20 cellular contexts compared by ENCODE assay signal in the genomic region with DNA sequence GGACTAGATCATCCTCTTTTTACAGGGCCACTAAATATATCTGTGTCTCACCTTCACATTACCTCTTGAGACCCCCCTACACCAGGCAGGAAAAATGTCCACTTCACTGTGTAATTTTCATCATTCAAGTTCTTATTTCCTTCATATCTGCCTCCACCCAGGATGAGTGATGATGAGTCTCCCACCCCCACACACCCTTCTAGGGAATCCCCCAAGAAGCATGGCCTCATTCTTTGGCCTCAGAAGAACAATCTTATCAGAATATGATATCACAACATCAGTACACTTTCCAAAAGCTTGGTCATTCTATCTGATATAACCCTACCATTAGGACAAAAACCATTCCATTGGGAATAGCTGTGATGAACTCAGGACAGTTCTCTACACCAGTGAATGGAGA.
DNase-seq lines count a peak whose midpoint lies in the region; ATAC-seq, FAIRE-seq and TF ChIP-seq lines count a peak whose summit lies in the region.
"Had no signal": no experiment of that assay in that cellular context is flagged by ENCODE, and none has a peak within 500 bp of the region (broad histone marks: within the 10 kb centered on the region; RNA-seq: fewer than 3 reads in every experiment).

No MANE protein-coding gene starts in this region.

- H3K36me3 ChIP-seq in osteoblast (ENCODE audit: insufficient read depth, low read length), result no peaks in the 10 kb centered on the region
- H3K36me3 ChIP-seq: BLaER1, cardiac muscle cell, gastrocnemius medialis, HAP-1, MG63, vagina had no signal

- H4K20me1 ChIP-seq in osteoblast (ENCODE audit: insufficient read depth, low read length), result no peaks in the 10 kb centered on the region
- H4K20me1 ChIP-seq: BLaER1 had no signal

- H2AFZ ChIP-seq in osteoblast (ENCODE audit: low read length), result no peak overlapping the region

- peak; percentile 5 for FAIRE-seq in GM12891 (lab: Jason Lieb, UNC)
- FAIRE-seq: A549, HepG2, keratinocyte had no signal

- H3K27ac ChIP-seq in osteoblast (ENCODE audit: low read depth, low read length), result no peak overlapping the region
- H3K27ac ChIP-seq: A549, BLaER1, cardiac muscle cell, gastrocnemius medialis, SK-N-MC, vagina had no signal

- no peak overlapping the region for H3K4me2 ChIP-seq in osteoblast (ENCODE audit: insufficient read depth, low read length)
- H3K4me2 ChIP-seq: A549, BLaER1 had no signal

- no peak for TF ChIP-seq POLR2A in GM12891 (IDR thresholded peaks at IDR 0.05; ENCODE audit: low read depth, low read length)

- no peak overlapping the region for H3K4me3 ChIP-seq in osteoblast (ENCODE audit: insufficient read depth, low read length)
- H3K4me3 ChIP-seq: A549, BLaER1, cardiac muscle cell, gastrocnemius medialis, HAP-1, MG63, SK-N-MC, vagina had no signal

- H3K27me3 ChIP-seq in osteoblast (ENCODE audit: insufficient read depth, low read length), result no peaks in the 10 kb centered on the region
- H3K27me3 ChIP-seq: BLaER1, cardiac muscle cell, gastrocnemius medialis, MG63, vagina had no signal

- peak; percentile 9 to 25 for DNase-seq in activated CD4-positive, alpha-beta T cell treated with anti-CD3 and anti-CD28 coated beads, Interleukin-2, amount 50 U/mL, for 48 hours
- DNase-seq in activated CD4-positive, alpha-beta T cell treated with anti-CD3 and anti-CD28 coated beads for 4 hours, result no peak
- no peak for DNase-seq in GM12891 (ENCODE audit: insufficient read length, low spot score)
- DNase-seq in activated naive CD4-positive, alpha-beta T cell treated with anti-CD3 and anti-CD28 coated beads, Interleukin-2, amount 50 U/mL, for 16 hours, result peak; percentile 17
- peak; percentile 36 for DNase-seq in osteoblast (ENCODE audit: insufficient read length, low spot score, missing footprints)
- DNase-seq in GM10266 (ENCODE audit: extremely low spot score), result no peak
- DNase-seq in foreskin melanocyte, result no peak
- DNase-seq: activated CD8-positive, alpha-beta memory T cell treated with anti-CD3 and anti-CD28 coated beads, Interleukin-2, amount 50 U/mL, for 48 hours; gastrocnemius medialis; MG63; T-helper 9 cell had no signal

- no peaks in the 10 kb centered on the region for H3K79me2 ChIP-seq in osteoblast (ENCODE audit: insufficient read depth, low read length)

- no peak for ATAC-seq in GM19397 (IDR thresholded peaks at IDR 0.05; ENCODE audit: unreplicated experiment)
- ATAC-seq: A549, gastrocnemius medialis, HepG2 had no signal

- H3K4me1 ChIP-seq in osteoblast (ENCODE audit: insufficient read depth, low read length), result peaks cover 7% of the 10 kb centered on the region
- H3K4me1 ChIP-seq: gastrocnemius medialis, HAP-1, vagina had no signal

- TF ChIP-seq CTCF in osteoblast (IDR thresholded peaks at IDR 0.05; ENCODE audit: extremely low read depth, low read depth, low read length), result no peak
- TF ChIP-seq CTCF in GM10266 (IDR thresholded peaks at IDR 0.05; ENCODE audit: control insufficient read depth, insufficient read depth, low read depth, missing control alignments), result no peak

- no peaks in the 10 kb centered on the region for H3K9me3 ChIP-seq in osteoblast (ENCODE audit: low read depth, low read length)
- H3K9me3 ChIP-seq: A549, BLaER1, gastrocnemius medialis, HAP-1, MG63, vagina had no signal

TF ChIP-seq in GM12891, 5 proteins besides CTCF, POLR2A, EP300 and RAD21:
- TF ChIP-seq POU2F2 (IDR thresholded peaks at IDR 0.05; ENCODE audit: low read depth, low read length) (no peak), SPI1 (IDR thresholded peaks at IDR 0.05; ENCODE audit: low read depth, low read length) (no peak), PAX5 (IDR thresholded peaks at IDR 0.05; ENCODE audit: insufficient read depth, low read length, severe bottlenecking) (no peak), POLR2AphosphoS5 (IDR thresholded peaks at IDR 0.05; ENCODE audit: low read depth, low read length) (no peak), TAF1 (IDR thresholded peaks at IDR 0.05; ENCODE audit: low read depth, low read length) (no peak)

Comparison
In these comparisons a context has a peak if more than half of its experiments do, and no peak if none do; other contexts are left out.
1. DNase-seq: peak in activated CD4-positive, alpha-beta T cell treated with anti-CD3 and anti-CD28 coated beads, Interleukin-2, amount 50 U/mL, for 48 hours (2 of 2), activated naive CD4-positive, alpha-beta T cell treated with anti-CD3 and anti-CD28 coated beads, Interleukin-2, amount 50 U/mL, for 16 hours (single experiment) and osteoblast (single experiment); none in activated CD4-positive, alpha-beta T cell treated with anti-CD3 and anti-CD28 coated beads for 4 hours (0 of 2), GM12891 (single experiment), GM10266 (single experiment) and foreskin melanocyte (single experiment).